Comparison of ENCODE assay signal across 8 cellular contexts in the genomic region with DNA sequence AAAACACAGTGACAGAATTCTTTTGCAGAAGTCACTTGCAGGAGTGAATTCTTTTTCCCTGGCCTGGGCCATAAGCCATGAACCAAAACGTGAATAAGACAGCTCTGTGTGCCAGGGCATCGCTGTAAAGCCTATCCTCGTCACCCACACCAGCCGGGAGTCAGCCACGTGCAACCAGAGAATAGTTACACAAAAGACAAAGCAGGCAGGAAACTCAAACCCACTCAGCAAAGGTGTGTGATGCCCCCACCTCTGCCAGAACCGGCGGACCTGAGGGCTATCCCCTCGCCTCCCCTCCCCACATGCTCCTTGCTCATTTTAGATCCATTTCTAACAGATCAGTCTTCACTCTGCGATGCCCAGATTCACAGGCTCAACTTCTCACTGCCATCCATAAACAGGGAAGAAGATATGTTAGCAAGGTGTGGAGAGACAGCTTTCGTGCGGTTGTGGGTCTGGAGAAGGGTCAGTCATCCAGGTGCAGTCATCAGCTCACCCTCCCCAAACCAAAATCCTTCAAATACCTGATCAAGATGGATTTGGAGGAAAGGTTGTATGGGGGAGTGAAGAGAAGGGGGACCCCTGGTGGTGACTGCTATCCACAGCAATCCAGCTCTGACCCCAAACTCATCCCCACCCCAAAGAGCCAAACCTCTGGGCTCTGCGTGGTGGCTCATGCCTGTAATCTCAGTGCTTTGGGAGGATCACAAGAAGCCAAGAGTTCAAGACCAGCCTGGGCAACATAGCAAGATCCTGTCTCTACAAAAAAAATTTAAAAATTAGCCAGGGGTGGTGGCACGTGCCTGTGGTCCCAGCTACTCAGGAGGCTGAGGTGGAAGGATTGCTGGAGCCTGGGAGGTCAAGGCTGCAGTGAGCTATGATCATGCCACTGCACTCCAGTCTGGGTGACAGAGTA.
A peak's percentile ranks its signal among the peaks of the same experiment; 100 is the strongest.
DNase-seq lines count a peak whose midpoint lies in the region; ATAC-seq, FAIRE-seq and TF ChIP-seq lines count a peak whose summit lies in the region.

No MANE protein-coding gene starts in this region.

- no peak overlapping the region for H3K4me3 ChIP-seq in GM12878

- no peak overlapping the region for H3K4me2 ChIP-seq in GM12878 (ENCODE audit: control insufficient read depth, insufficient read depth)

- SMC1A ChIA-PET in GM12878 (lab: Charles Lee; ENCODE audit: uncharacterized antibody, unreplicated experiment): interaction anchor here (0.6 to 1.6 kb wide), 4 partner anchors 181 to 194 kb away, joined by 3 read pairs; no protein-coding TSS in a partner anchor

- BruUV-seq in GM12878 (replicated peaks; lab: Mats Ljungman, UMichigan): no TSS peak

- WGBS in GM12878 (ENCODE audit: insufficient coverage, insufficient replicate concordance, low lambda C conversion rate, missing lambda C conversion rate): 22% methylated on average over 13 of the region's 13 CpGs

- H2AFZ ChIP-seq in GM12878 (ENCODE audit: control insufficient read depth, low read depth, low read length): no peak overlapping the region

- RAD21 ChIA-PET in GM12878 (lab: Charles Lee; ENCODE audit: unreplicated experiment): interaction anchor here (0.8 to 1.5 kb wide), 4 partner anchors 60 to 187 kb away, joined by 3 to 5 read pairs (median 3); no protein-coding TSS in a partner anchor

- H3K36me3 ChIP-seq in GM12878 (ENCODE audit: control insufficient read depth in 2 of 2, insufficient read depth in 2 of 2, low read length in 1 of 2): no peaks in the 10 kb centered on the region

- H3K27me3 ChIP-seq in GM12878 (replicated peaks in 1 of 2; ENCODE audit: control insufficient read depth in 2 of 2, insufficient read depth in 2 of 2, low read length in 1 of 2): no peaks in the 10 kb centered on the region; a peak in 1 of 4 replicates

- no peak overlapping the region for H3K9ac ChIP-seq in GM12878 (ENCODE audit: control insufficient read depth, insufficient read depth, low read length)

- no peaks in the 10 kb centered on the region; the same call in 1 of the 2 replicates for H3K79me2 ChIP-seq in GM12878 (ENCODE audit: control insufficient read depth, insufficient read depth, low read length)

- in situ Hi-C loops in GM12878 (cut with MboI): loop anchor here (10.0 kb wide), 1 partner anchor 178 kb away; no protein-coding TSS in a partner anchor

- peak; percentile 75 for FAIRE-seq in GM12878 (lab: Jason Lieb, UNC)

- ATAC-seq in HG03175 (IDR thresholded peaks at IDR 0.05; ENCODE audit: unreplicated experiment) (peak; percentile 67), GM12878 (peak; percentile 93), left colon (peak; percentile 45), GM19452 (IDR thresholded peaks at IDR 0.05; ENCODE audit: unreplicated experiment) (no peak)

- no peaks in the 10 kb centered on the region for H3K9me3 ChIP-seq in GM12878 (replicated peaks; ENCODE audit: control insufficient read depth, insufficient read depth, low read length)

- peak; percentile 59 for TF ChIP-seq RAD21 in GM12878 (IDR thresholded peaks at IDR 0.05; ENCODE audit: insufficient read depth, low read depth, low read length)

- H4K20me1 ChIP-seq in GM12878 (ENCODE audit: control insufficient read depth, insufficient read depth): no peaks in the 10 kb centered on the region

- TF ChIP-seq POLR2A in GM12878 (IDR thresholded peaks at IDR 0.05; ENCODE audit: low read depth, low read length): no peak

- CTCF ChIA-PET in GM12878 (lab: Yijun Ruan, JAX): interaction anchor here (0.6 to 2.7 kb wide), 14 partner anchors 9 to 408 kb away, joined by 3 to 22 read pairs (median 4); no protein-coding TSS in a partner anchor

- POLR2A ChIA-PET in GM12878 (lab: Charles Lee): no interaction called here

- intact Hi-C loops in GM12878 (cut with micrococcal nuclease; ENCODE audit: unreplicated experiment): loop anchor here (1.0 to 5.0 kb wide), 5 partner anchors 35 to 184 kb away; no protein-coding TSS in a partner anchor
- intact Hi-C loops in left colon (cut with DNase I, micrococcal nuclease): no loop called here

- peak; percentile 73 to 86 (median 83) for TF ChIP-seq CTCF in GM12878 (IDR thresholded peaks at IDR 0.05 in 2 of 3, conservative IDR thresholded peaks at IDR 0.05 in 1 of 3; ENCODE audit: control insufficient read depth in 2 of 3, extremely low read depth in 1 of 3, insufficient read depth in 1 of 3, low read depth in 3 of 3, low read length in 3 of 3)

- no peak overlapping the region for H3K27ac ChIP-seq in GM12878 (ENCODE audit: control insufficient read depth, insufficient read depth)

- peaks cover 43% of the 10 kb centered on the region for H3K4me1 ChIP-seq in GM12878 (ENCODE audit: control insufficient read depth, insufficient read depth, low read length)

- DNase-seq in SIG-M5 treated with dmso at 0.1 percent for 504 hours (lab: John Stamatoyannopoulos, UW; ENCODE audit: unreplicated experiment) (peak; percentile 10), SIG-M5 (lab: John Stamatoyannopoulos, UW) (no peak), SHP77 treated with DMSO at 0.1 percent for 48 hours (lab: John Stamatoyannopoulos, UW) (peak; percentile 0), GM12878 (ENCODE audit: low read depth, low spot score) (no peak), left colon (peak in 1 of 2 donors; percentile 22), superior temporal gyrus (ENCODE audit: extremely low spot score) (peak; percentile 43)

- no peak for TF ChIP-seq EP300 in GM12878 (IDR thresholded peaks at IDR 0.05; ENCODE audit: borderline replicate concordance in 1 of 2, control insufficient read depth in 1 of 2, low read depth in 2 of 2, low read length in 2 of 2)

TF ChIP-seq in GM12878, 131 proteins besides CTCF, POLR2A, EP300 and RAD21:
- TF ChIP-seq CBX3 (IDR thresholded peaks at IDR 0.05; ENCODE audit: borderline replicate concordance, low read depth) (no peak), IKZF2 (IDR thresholded peaks at IDR 0.05) (no peak), SMC3 (IDR thresholded peaks at IDR 0.05; ENCODE audit: borderline replicate concordance, low read length) (peak; percentile 78), BMI1 (IDR thresholded peaks at IDR 0.05; ENCODE audit: borderline replicate concordance) (no peak)

Comparison
In these comparisons a context has a peak if more than half of its experiments do, and no peak if none do; other contexts are left out.
1. DNase-seq: peak in SIG-M5 treated with dmso at 0.1 percent for 504 hours (single experiment), SHP77 treated with DMSO at 0.1 percent for 48 hours (single experiment) and superior temporal gyrus (single experiment); none in SIG-M5 (single experiment) and GM12878 (single experiment).